11 cellular contexts compared by ENCODE assay signal in genomic region chr17:74274060-74274702, GRCh38. TPM values are rescaled to one million over a fixed set of nuclear protein-coding genes. Genes with fewer than 3 reads are reported as not detected.
DNase-seq lines count a peak whose midpoint lies in the region; ATAC-seq and TF ChIP-seq lines count a peak whose summit lies in the region.
"Had no signal": no experiment of that assay in that cellular context is flagged by ENCODE, and none has a peak within 500 bp of the region (broad histone marks: within the 10 kb centered on the region; RNA-seq: fewer than 3 reads in every experiment).

DNAI2 (plus strand) TSS chr17:74274234; CDS start chr17:74281818, 7,584 bp downstream.

- no peaks in the 10 kb centered on the region for H3K27me3 Mint-ChIP-seq in CD4-positive, alpha-beta memory T cell
- peaks cover 17% of the 10 kb centered on the region for H3K27me3 Mint-ChIP-seq in activated T-helper 1 cell treated with anti-CD3 and anti-CD28 coated beads, Interleukin-12 subunit alpha, Interleukin-12 subunit beta, Interleukin-2, Interleukin-4 antibody, amounts not matched to agents 30 ng/mL and 10 ng/mL and 1 ng/mL, durations not matched to agents 14 hours and 24 hours and 36 hours (ENCODE audit: insufficient read depth)
- peaks cover 24% of the 10 kb centered on the region for H3K27me3 Mint-ChIP-seq in memory B cell

- CTCF ChIA-PET in CD4-positive, alpha-beta memory T cell (lab: Charles Lee; ENCODE audit: partially characterized antibody) = interaction anchor here (0.9 to 2.1 kb wide), 8 partner anchors 11 to 75 kb away, joined by 3 to 11 read pairs (median 4); no protein-coding TSS in a partner anchor

- 45% methylated on average over 3 of the region's 32 CpGs; no CpG with 5 or more reads in 1 of the 2 donors for WGBS in gastroesophageal sphincter (ENCODE audit: low coverage in 1 of 2), 2 donors

- peaks cover 28 to 52% (median 40%) of the 10 kb centered on the region in 4 donors for H3K4me1 Mint-ChIP-seq in CD4-positive, alpha-beta memory T cell
- H3K4me1 Mint-ChIP-seq in activated T-helper 1 cell treated with anti-CD3 and anti-CD28 coated beads, Interleukin-12 subunit alpha, Interleukin-12 subunit beta, Interleukin-2, Interleukin-4 antibody, amounts not matched to agents 30 ng/mL and 10 ng/mL and 1 ng/mL, durations not matched to agents 14 hours and 24 hours and 36 hours (ENCODE audit: low read depth) = peaks cover 16% of the 10 kb centered on the region
- peaks cover 6% of the 10 kb centered on the region for H3K4me1 Mint-ChIP-seq in memory B cell

- no peak for TF ChIP-seq CTCF in gastroesophageal sphincter (IDR thresholded peaks at IDR 0.05)

- peak within 1 kb of the TSS; percentile 12 to 49 for H3K4me3 ChIP-seq in CD4-positive, alpha-beta memory T cell (ENCODE audit: low read length in 2 of 2)
- H3K4me3 ChIP-seq in gastroesophageal sphincter = no peak within 1 kb of the TSS
- H3K4me3 ChIP-seq: lung had no signal

- peak within 1 kb of the TSS; percentile 73 to 86 (median 84) for H3K4me3 Mint-ChIP-seq in CD4-positive, alpha-beta memory T cell
- H3K4me3 Mint-ChIP-seq in activated T-helper 1 cell treated with anti-CD3 and anti-CD28 coated beads, Interleukin-12 subunit alpha, Interleukin-12 subunit beta, Interleukin-2, Interleukin-4 antibody, amounts not matched to agents 30 ng/mL and 10 ng/mL and 1 ng/mL, durations not matched to agents 14 hours and 24 hours and 36 hours = peak within 1 kb of the TSS; percentile 47
- H3K4me3 Mint-ChIP-seq in memory B cell = peak within 1 kb of the TSS; percentile 64

- peak within 1 kb of the TSS; percentile 20 for H3K27ac ChIP-seq in CD4-positive, alpha-beta memory T cell (ENCODE audit: low read depth, low read length)
- peak within 1 kb of the TSS in 1 of 4 donors; percentile 10 for H3K27ac ChIP-seq in gastroesophageal sphincter

- no peaks in the 10 kb centered on the region for H3K36me3 Mint-ChIP-seq in CD4-positive, alpha-beta memory T cell
- H3K36me3 Mint-ChIP-seq in activated T-helper 1 cell treated with anti-CD3 and anti-CD28 coated beads, Interleukin-12 subunit alpha, Interleukin-12 subunit beta, Interleukin-2, Interleukin-4 antibody, amounts not matched to agents 30 ng/mL and 10 ng/mL and 1 ng/mL, durations not matched to agents 14 hours and 24 hours and 36 hours (ENCODE audit: low read depth) = no peaks in the 10 kb centered on the region
- H3K36me3 Mint-ChIP-seq in memory B cell = no peaks in the 10 kb centered on the region

- peaks cover 47% of the 10 kb centered on the region for H3K4me1 ChIP-seq in CD4-positive, alpha-beta memory T cell (ENCODE audit: insufficient read depth, low read length)
- H3K4me1 ChIP-seq in gastroesophageal sphincter = peaks cover 0 to 60% (median 6%) of the 10 kb centered on the region in 3 donors
- H3K4me1 ChIP-seq: breast epithelium had no signal

- intact Hi-C loops in CD4-positive, alpha-beta memory T cell (cut with micrococcal nuclease) = no loop called here
- intact Hi-C loops in activated T-helper 1 cell treated with anti-CD3 and anti-CD28 coated beads, Interleukin-12 subunit alpha, Interleukin-12 subunit beta, Interleukin-2, Interleukin-4 antibody, amounts not matched to agents 30 ng/mL and 10 ng/mL and 1 ng/mL, durations not matched to agents 14 hours and 24 hours and 36 hours (cut with micrococcal nuclease) = no loop called here

- peak; percentile 53 for ATAC-seq in memory B cell (ENCODE audit: low read depth)
- no peak for ATAC-seq in gastroesophageal sphincter

- no peaks in the 10 kb centered on the region for H3K36me3 ChIP-seq in CD4-positive, alpha-beta memory T cell (ENCODE audit: insufficient read depth, low read length)
- H3K36me3 ChIP-seq in gastroesophageal sphincter = no peaks in the 10 kb centered on the region
- H3K36me3 ChIP-seq: breast epithelium had no signal

- H3K9me3 Mint-ChIP-seq in CD4-positive, alpha-beta memory T cell = no peaks in the 10 kb centered on the region
- no peaks in the 10 kb centered on the region for H3K9me3 Mint-ChIP-seq in activated T-helper 1 cell treated with anti-CD3 and anti-CD28 coated beads, Interleukin-12 subunit alpha, Interleukin-12 subunit beta, Interleukin-2, Interleukin-4 antibody, amounts not matched to agents 30 ng/mL and 10 ng/mL and 1 ng/mL, durations not matched to agents 14 hours and 24 hours and 36 hours
- H3K9me3 Mint-ChIP-seq in memory B cell = no peaks in the 10 kb centered on the region

- H3K9me3 ChIP-seq in CD4-positive, alpha-beta memory T cell (ENCODE audit: control insufficient read depth in 1 of 2, low read length in 2 of 2) = no peaks in the 10 kb centered on the region
- H3K9me3 ChIP-seq in gastroesophageal sphincter = no peaks in the 10 kb centered on the region
- H3K9me3 ChIP-seq: breast epithelium had no signal

- H3K27ac Mint-ChIP-seq in CD4-positive, alpha-beta memory T cell = peak within 1 kb of the TSS; percentile 92 to 98 (median 95)
- peak within 1 kb of the TSS; percentile 52 for H3K27ac Mint-ChIP-seq in activated T-helper 1 cell treated with anti-CD3 and anti-CD28 coated beads, Interleukin-12 subunit alpha, Interleukin-12 subunit beta, Interleukin-2, Interleukin-4 antibody, amounts not matched to agents 30 ng/mL and 10 ng/mL and 1 ng/mL, durations not matched to agents 14 hours and 24 hours and 36 hours
- H3K27ac Mint-ChIP-seq in memory B cell = no peak within 1 kb of the TSS

- peak; percentile 19 to 58 (median 45) for DNase-seq in CD4-positive, alpha-beta memory T cell
- DNase-seq in NCI-H1436 (lab: John Stamatoyannopoulos, UW) (peak; percentile 85), memory B cell (ENCODE audit: low spot score in 2 of 2) (no peak), D341Med (ENCODE audit: low spot score) (no peak), RPMI8226 (no peak), cortex of kidney (lab: John Stamatoyannopoulos, UW) (no peak)
- no peak for DNase-seq in activated T-helper 1 cell treated with anti-CD3 and anti-CD28 coated beads, Interleukin-12 subunit alpha, Interleukin-12 subunit beta, Interleukin-2, Interleukin-4 antibody, amounts not matched to agents 30 ng/mL and 10 ng/mL and 1 ng/mL, durations not matched to agents 14 hours and 24 hours and 36 hours (ENCODE audit: low spot score)

- no peaks in the 10 kb centered on the region for H3K27me3 ChIP-seq in CD4-positive, alpha-beta memory T cell (ENCODE audit: insufficient read depth, low read length)
- peaks cover 70% of the 10 kb centered on the region for H3K27me3 ChIP-seq in gastroesophageal sphincter

- POLR2A ChIA-PET in CD4-positive, alpha-beta memory T cell (lab: Charles Lee; ENCODE audit: partially characterized antibody) = interaction anchor here (0.6 to 2.7 kb wide), 7 partner anchors 10 to 61 kb away, joined by 3 to 32 read pairs (median 5); partner anchors contain the start of gene TTYH2

- TF ChIP-seq EP300 in gastroesophageal sphincter (IDR thresholded peaks at IDR 0.05) = no peak

- no peak for TF ChIP-seq POLR2A in gastroesophageal sphincter (IDR thresholded peaks at IDR 0.05)

RNA-seq across cellular contexts. Expression of gene DNAI2, which starts in this region (rescaled TPM):
- total RNA-seq in CD4-positive, alpha-beta memory T cell = 1 to 10 TPM; 6.0 to 8.4 TPM
- polyA plus RNA-seq in CD4-positive, alpha-beta memory T cell = under 1 TPM in 1 of 2 donors, not detected in 1; 0.28 TPM
- total RNA-seq in activated T-helper 1 cell treated with anti-CD3 and anti-CD28 coated beads, Interleukin-12 subunit alpha, Interleukin-12 subunit beta, Interleukin-2, Interleukin-4 antibody, amounts not matched to agents 30 ng/mL and 10 ng/mL and 1 ng/mL, durations not matched to agents 14 hours and 24 hours and 36 hours = 0.12 and 0.18 TPM in 2 replicates
- total RNA-seq in gastroesophageal sphincter = not detected
- total RNA-seq: breast epithelium, SK-MEL-5 had no signal

Comparison
In these comparisons a context has a peak if more than half of its experiments do, and no peak if none do; other contexts are left out.
1. DNase-seq: peak in CD4-positive, alpha-beta memory T cell (5 of 5) and NCI-H1436 (single experiment); none in activated T-helper 1 cell treated with anti-CD3 and anti-CD28 coated beads, Interleukin-12 subunit alpha, Interleukin-12 subunit beta, Interleukin-2, Interleukin-4 antibody, amounts not matched to agents 30 ng/mL and 10 ng/mL and 1 ng/mL, durations not matched to agents 14 hours and 24 hours and 36 hours (single experiment), memory B cell (0 of 2), D341Med (single experiment), RPMI8226 (single experiment) and cortex of kidney (single experiment).
2. H3K4me3 ChIP-seq: peak in CD4-positive, alpha-beta memory T cell (2 of 2); none in gastroesophageal sphincter (0 of 2).
3. Peak in every context shown above with its lines, with median percentiles within 50 percentile points of each other: H3K4me3 Mint-ChIP-seq.